In genomic region chr1:160492617-160493016, GRCh38 we compare ENCODE assay signal across 26 cellular contexts. TPM values are rescaled to one million over a fixed set of nuclear protein-coding genes. Genes with fewer than 3 reads are reported as not detected.
"Had no signal": no experiment of that assay in that cellular context is flagged by ENCODE, and none has a peak within 500 bp of the region (broad histone marks: within the 10 kb centered on the region; RNA-seq: fewer than 3 reads in every experiment).

No MANE protein-coding gene starts in this region.

- H3K9ac ChIP-seq: KMS-11 had no signal

- H3K4me2 ChIP-seq: KMS-11 had no signal

- H3K9me3 ChIP-seq: SJSA1 had no signal

- H3K36me3 ChIP-seq: SJSA1 had no signal

- FAIRE-seq: HepG2, RCC 7860 had no signal

- H3K27me3 ChIP-seq: SJSA1 had no signal

- H3K4me3 ChIP-seq: SJSA1, SK-N-MC had no signal

- ATAC-seq: HepG2 had no signal

- H3K4me1 ChIP-seq: SJSA1 had no signal

- DNase-seq: IMR-90, MV-4-11, NCI-H1048, NCI-H1105, NCI-H1417, NCI-H1436 treated with DMSO at 0.1 percent for 48 hours, NCI-H1694, NCI-H187 treated with DMSO at 0.1 percent for 48 hours, NCI-H2081, NCI-H2107, NCI-H2227 treated with DMSO at 0.1 percent for 48 hours, NCI-H524, NCI-H69, NCI-H774, Right ventricle myocardium superior, RPMI8226, SIG-M5 had no signal

- H3K27ac ChIP-seq: KMS-11, SJSA1, SK-N-MC had no signal

RNA-seq across cellular contexts. Expression of gene SLAMF6, which starts 30.4 kb away (rescaled TPM):
- total RNA-seq: HepG2, HT1080, IMR-90, LHCN-M2, MCF 10A, NCI-H460, SJSA1 had no signal
- polyA plus RNA-seq: HepG2, IMR-90 had no signal
